Comparison of ENCODE assay signal across 11 cellular contexts in genomic region chr6:92122746-92123145, GRCh38.
DNase-seq lines count a peak whose midpoint lies in the region; ATAC-seq and TF ChIP-seq lines count a peak whose summit lies in the region.
"Had no signal": no experiment of that assay in that cellular context is flagged by ENCODE, and none has a peak within 500 bp of the region (broad histone marks: within the 10 kb centered on the region; RNA-seq: fewer than 3 reads in every experiment).

No MANE protein-coding gene starts in this region.

- H3K79me2 ChIP-seq in PC-3 (ENCODE audit: low read length) = no peaks in the 10 kb centered on the region

- H3K27ac ChIP-seq in PC-3 (ENCODE audit: low read length) = no peak overlapping the region
- H3K27ac ChIP-seq: stomach had no signal

- H3K4me3 ChIP-seq in PC-3 (ENCODE audit: low read length) (no peak overlapping the region), kidney epithelial cell (ENCODE audit: low read depth, low read length) (no peak overlapping the region)
- H3K4me3 ChIP-seq: stomach had no signal

- H3K36me3 ChIP-seq in PC-3 (ENCODE audit: low read depth, low read length) (no peaks in the 10 kb centered on the region), kidney epithelial cell (ENCODE audit: control insufficient read depth, insufficient read depth, low read length) (no peaks in the 10 kb centered on the region)
- H3K36me3 ChIP-seq: stomach had no signal

- peaks cover 16% of the 10 kb centered on the region for H3K4me1 ChIP-seq in PC-3 (ENCODE audit: insufficient read depth, low read length)
- H3K4me1 ChIP-seq: stomach had no signal

- H3K4me2 ChIP-seq in PC-3 (ENCODE audit: low read length) = no peak overlapping the region

- H3K27me3 ChIP-seq in PC-3 (ENCODE audit: low read length) = no peaks in the 10 kb centered on the region
- H3K27me3 ChIP-seq in kidney epithelial cell (ENCODE audit: control insufficient read depth, insufficient read depth, low read length) = no peaks in the 10 kb centered on the region
- H3K27me3 ChIP-seq: stomach had no signal

- H3K9ac ChIP-seq in PC-3 (ENCODE audit: low read length) = no peak overlapping the region

- BruUV-seq in PC-3 (replicated peaks; lab: Mats Ljungman, UMichigan) = no TSS peak

- POLR2A ChIA-PET in PC-3 (lab: Charles Lee; ENCODE audit: unreplicated experiment) = no interaction called here

- H3K9me3 ChIP-seq in PC-3 (ENCODE audit: low read length) = no peaks in the 10 kb centered on the region
- H3K9me3 ChIP-seq: stomach had no signal

- no peak overlapping the region for H2AFZ ChIP-seq in PC-3 (ENCODE audit: low read length)

- ATAC-seq in PC-3 = no peak

- DNase-seq in Ammon's horn (ENCODE audit: low spot score) (peak; percentile 23), HuH-7 (ENCODE audit: low spot score) (peak; percentile 13), PC-3 (peak; percentile 31), kidney epithelial cell (ENCODE audit: low read depth) (no peak), cerebellum (ENCODE audit: low spot score) (no peak), HK-2 (ENCODE audit: unreplicated experiment) (no peak)
- no peak for DNase-seq in stimulated activated CD4-positive, alpha-beta T cell treated with anti-CD3 and anti-CD28 coated beads, Interleukin-4, amount 100 ng/mL, for 24 hours
- no peak for DNase-seq in activated CD8-positive, alpha-beta memory T cell treated with anti-CD3 and anti-CD28 coated beads, Interleukin-2, amount 50 U/mL, for 48 hours
- DNase-seq: activated T-cell treated with anti-CD3 and anti-CD28 coated beads, Interleukin-2, amount 50 U/mL, for 1 hour; occipital lobe; stomach had no signal

- TF ChIP-seq CTCF in PC-3 (conservative IDR thresholded peaks at IDR 0.05; ENCODE audit: low read depth, low read length) (peak; percentile 62), kidney epithelial cell (IDR thresholded peaks at IDR 0.05; ENCODE audit: insufficient read depth, low read length, poor library complexity, severe bottlenecking) (peak; percentile 52)

- CTCF ChIA-PET in PC-3 (lab: Charles Lee) = no interaction called here

- no peaks in the 10 kb centered on the region for H3F3A ChIP-seq in PC-3 (ENCODE audit: low read length, unreplicated experiment)

- no peaks in the 10 kb centered on the region for H3K9me2 ChIP-seq in PC-3 (replicated peaks; ENCODE audit: low read length)

- intact Hi-C loops in PC-3 (cut with micrococcal nuclease) = loop anchor here (1.0 to 10.0 kb wide), 3 partner anchors 524 to 788 kb away; no protein-coding TSS in a partner anchor

- no peaks in the 10 kb centered on the region for H4K20me1 ChIP-seq in PC-3 (ENCODE audit: low read length)

Comparison
In these comparisons a context has a peak if more than half of its experiments do, and no peak if none do; other contexts are left out.
1. DNase-seq: peak in Ammon's horn (single experiment), HuH-7 (single experiment) and PC-3 (single experiment); none in kidney epithelial cell (single experiment), cerebellum (single experiment), stimulated activated CD4-positive, alpha-beta T cell treated with anti-CD3 and anti-CD28 coated beads, Interleukin-4, amount 100 ng/mL, for 24 hours (single experiment), activated CD8-positive, alpha-beta memory T cell treated with anti-CD3 and anti-CD28 coated beads, Interleukin-2, amount 50 U/mL, for 48 hours (single experiment) and HK-2 (single experiment).